ENCODE assay signal across 9 cellular contexts in genomic region chr1:209248649-209249279, GRCh38.
DNase-seq lines count a peak whose midpoint lies in the region; ATAC-seq, FAIRE-seq and TF ChIP-seq lines count a peak whose summit lies in the region.
"Had no signal": no experiment of that assay in that cellular context is flagged by ENCODE, and none has a peak within 500 bp of the region (broad histone marks: within the 10 kb centered on the region; RNA-seq: fewer than 3 reads in every experiment).

No MANE protein-coding gene starts in this region.

- no TSS peak for BruUV-seq in Caco-2 (replicated peaks; lab: Mats Ljungman, UMichigan)

- no peaks in the 10 kb centered on the region for H3K9me3 Mint-ChIP-seq in Caco-2 (ENCODE audit: unreplicated experiment)
- H3K9me3 Mint-ChIP-seq in naive B cell = peaks cover 0 to 2% (median 0%) of the 10 kb centered on the region in 7 donors
- H3K9me3 Mint-ChIP-seq: stimulated activated naive CD8-positive, alpha-beta T cell treated with anti-CD3 and anti-CD28 coated beads, Interleukin-15, Interleukin-2, amounts not matched to agents 100 ng/mL and 50 ng/mL, for 24 hours had no signal

- FAIRE-seq in GM19239 (lab: Jason Lieb, UNC) = peak; percentile 87

- no peak overlapping the region for H3K4me3 ChIP-seq in Caco-2 (ENCODE audit: low read depth, low read length)
- no peak overlapping the region for H3K4me3 ChIP-seq in epithelial cell of esophagus (ENCODE audit: low read length)
- H3K4me3 ChIP-seq in upper lobe of left lung = no peak overlapping the region

- no peaks in the 10 kb centered on the region for H3K36me3 Mint-ChIP-seq in Caco-2 (ENCODE audit: insufficient read depth, unreplicated experiment)
- H3K36me3 Mint-ChIP-seq in naive B cell = no peaks in the 10 kb centered on the region

- H3K27ac ChIP-seq in upper lobe of left lung = no peak overlapping the region

- no peak for TF ChIP-seq EP300 in upper lobe of left lung (IDR thresholded peaks at IDR 0.05)

- TF ChIP-seq POLR2A in upper lobe of left lung (IDR thresholded peaks at IDR 0.05) = no peak

- no peaks in the 10 kb centered on the region for H3K27me3 ChIP-seq in Caco-2 (replicated peaks; ENCODE audit: control insufficient read depth, insufficient read depth, low read length)
- H3K27me3 ChIP-seq in upper lobe of left lung = no peaks in the 10 kb centered on the region

- H3K4me3 Mint-ChIP-seq in Caco-2 (ENCODE audit: unreplicated experiment) = no peak overlapping the region
- H3K4me3 Mint-ChIP-seq in naive B cell = no peak overlapping the region
- H3K4me3 Mint-ChIP-seq: stimulated activated naive CD8-positive, alpha-beta T cell treated with anti-CD3 and anti-CD28 coated beads, Interleukin-15, Interleukin-2, amounts not matched to agents 100 ng/mL and 50 ng/mL, for 24 hours had no signal

- 30 to 32% methylated on average over 6 of the region's 6 CpGs for WGBS in upper lobe of left lung, 2 donors

- no peaks in the 10 kb centered on the region for H3K4me1 Mint-ChIP-seq in Caco-2 (ENCODE audit: low read depth, unreplicated experiment)
- H3K4me1 Mint-ChIP-seq in naive B cell = no peaks in the 10 kb centered on the region

- DNase-seq in Caco-2 = peak; percentile 67 to 71
- DNase-seq in GM19239 (ENCODE audit: insufficient read length, low spot score) = peak; percentile 44
- DNase-seq in NCI-H2196 (lab: John Stamatoyannopoulos, UW; ENCODE audit: unreplicated experiment) = peak; percentile 83
- DNase-seq in activated CD4-positive, alpha-beta T cell treated with anti-CD3 and anti-CD28 coated beads for 4 hours = peak; percentile 8 to 44
- peak; percentile 83 for DNase-seq in epithelial cell of esophagus (ENCODE audit: low read depth)
- peak; percentile 11 for DNase-seq in naive B cell
- DNase-seq in upper lobe of left lung = peak in 1 of 2 donors; percentile 37

- POLR2A ChIA-PET in Caco-2 (lab: Charles Lee) = no interaction called here

- intact Hi-C loops in Caco-2 (cut with micrococcal nuclease; ENCODE audit: unreplicated experiment) = loop anchor here (1.0 to 2.0 kb wide), 7 partner anchors 45 to 596 kb away; no protein-coding TSS in a partner anchor

- H3K9me3 ChIP-seq in Caco-2 (no peaks in the 10 kb centered on the region), upper lobe of left lung (no peaks in the 10 kb centered on the region)

- TF ChIP-seq CTCF in Caco-2 (IDR thresholded peaks at IDR 0.05; ENCODE audit: insufficient read depth in 1 of 2, low read depth in 1 of 2, low read length in 1 of 2, severe bottlenecking in 1 of 2, unreplicated experiment in 1 of 2) (peak; percentile 88), epithelial cell of esophagus (IDR thresholded peaks at IDR 0.05; ENCODE audit: insufficient read depth, low read depth, low read length, missing control alignments) (peak; percentile 91), upper lobe of left lung (IDR thresholded peaks at IDR 0.05) (peak; percentile 79 to 87 (median 82))

- H3K27ac Mint-ChIP-seq in Caco-2 (ENCODE audit: unreplicated experiment) (no peak overlapping the region), naive B cell (no peak overlapping the region)
- H3K27ac Mint-ChIP-seq: stimulated activated naive CD8-positive, alpha-beta T cell treated with anti-CD3 and anti-CD28 coated beads, Interleukin-15, Interleukin-2, amounts not matched to agents 100 ng/mL and 50 ng/mL, for 24 hours had no signal

- H3K27me3 Mint-ChIP-seq in Caco-2 (ENCODE audit: insufficient read depth, unreplicated experiment) (peaks cover 3% of the 10 kb centered on the region), naive B cell (peaks cover 0 to 5% (median 0%) of the 10 kb centered on the region in 3 donors)
- H3K27me3 Mint-ChIP-seq: stimulated activated naive CD8-positive, alpha-beta T cell treated with anti-CD3 and anti-CD28 coated beads, Interleukin-15, Interleukin-2, amounts not matched to agents 100 ng/mL and 50 ng/mL, for 24 hours had no signal

- H3K36me3 ChIP-seq in Caco-2 (ENCODE audit: control insufficient read depth, insufficient read depth, low read length) (no peaks in the 10 kb centered on the region), upper lobe of left lung (no peaks in the 10 kb centered on the region)

- CTCF ChIA-PET in Caco-2 (lab: Charles Lee) = interaction anchor here (0.5 to 1.7 kb wide), 10 partner anchors 12 to 1227 kb away, joined by 3 to 9 read pairs (median 5); no protein-coding TSS in a partner anchor

- ATAC-seq in HG03280 (IDR thresholded peaks at IDR 0.05; ENCODE audit: unreplicated experiment) = peak; percentile 88
- no peak for ATAC-seq in naive B cell (ENCODE audit: low read depth in 2 of 2)
- ATAC-seq in upper lobe of left lung (ENCODE audit: low FRiP score in 2 of 2) = peak; percentile 73 to 83

- H3K4me1 ChIP-seq in Caco-2 (no peaks in the 10 kb centered on the region), upper lobe of left lung (no peaks in the 10 kb centered on the region)

Comparison
In these comparisons a context has a peak if more than half of its experiments do, and no peak if none do; other contexts are left out.
1. ATAC-seq: peak in HG03280 (single experiment) and upper lobe of left lung (2 of 2); none in naive B cell (0 of 2).
2. Peak in every context shown above with its lines, with median percentiles within 50 percentile points of each other: CTCF ChIP-seq.